Comparison of ENCODE assay signal across 13 cellular contexts in the genomic region with DNA sequence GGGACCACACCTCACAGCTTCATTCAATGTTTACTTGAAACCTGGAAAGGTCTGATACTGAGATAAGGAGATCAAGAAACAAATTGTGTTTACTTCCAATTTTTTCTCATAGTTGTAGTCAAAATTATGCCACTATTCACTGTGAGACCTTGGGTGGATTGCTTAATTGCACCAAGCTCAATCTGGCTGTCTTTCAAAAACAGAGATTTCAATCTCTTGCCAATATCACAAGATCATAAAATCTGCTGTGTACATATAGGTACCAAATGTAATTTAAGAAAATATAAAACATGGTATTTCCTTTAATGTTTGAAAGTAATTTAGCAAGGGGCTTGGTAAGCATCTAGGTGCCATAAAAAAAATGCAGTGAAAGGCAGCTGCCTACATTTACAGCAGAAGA.
DNase-seq lines count a peak whose midpoint lies in the region; TF ChIP-seq lines count a peak whose summit lies in the region.
"Had no signal": no experiment of that assay in that cellular context is flagged by ENCODE, and none has a peak within 500 bp of the region (broad histone marks: within the 10 kb centered on the region; RNA-seq: fewer than 3 reads in every experiment).

No MANE protein-coding gene starts in this region.

- intact Hi-C loops in colonic mucosa (cut with DNase I): no loop called here

- no peaks in the 10 kb centered on the region for H3K9me3 ChIP-seq in colonic mucosa
- H3K9me3 ChIP-seq in mucosa of rectum (ENCODE audit: control insufficient read depth in 2 of 2, low read length in 2 of 2): no peaks in the 10 kb centered on the region
- H3K9me3 ChIP-seq: BE2C had no signal

- H3K9ac ChIP-seq in colonic mucosa (ENCODE audit: low read depth in 2 of 2, low read length in 2 of 2) (no peak overlapping the region), mucosa of rectum (ENCODE audit: low read depth in 1 of 2, low read length in 2 of 2) (no peak overlapping the region)

- DNase-seq in LNCaP clone FGC (ENCODE audit: low read depth): peak; percentile 70
- DNase-seq in colonic mucosa: no peak
- no peak for DNase-seq in D341Med (ENCODE audit: low spot score)
- no peak for DNase-seq in kidney glomerular epithelial cell (lab: John Stamatoyannopoulos, UW)
- DNase-seq in effector CD4-positive, alpha-beta T cell: no peak
- DNase-seq: BE2C; CD8-positive, alpha-beta T cell; COR-L47; DMS53; GF-D8; IMR-90 had no signal

- H3K36me3 ChIP-seq in colonic mucosa (no peaks in the 10 kb centered on the region), mucosa of rectum (ENCODE audit: control insufficient read depth in 2 of 2, insufficient read depth in 2 of 2, low read length in 2 of 2) (no peaks in the 10 kb centered on the region)
- H3K36me3 ChIP-seq: BE2C had no signal

- H3K4me3 ChIP-seq in LNCaP clone FGC (ENCODE audit: low read depth, low read length) (no peak overlapping the region), colonic mucosa (no peak overlapping the region), mucosa of rectum (ENCODE audit: low read length in 2 of 2) (peak overlapping the region in 1 of 2 donors; percentile 57)

- H3K27ac ChIP-seq in C4-2B (peak overlapping the region; percentile 91; the same call in 1 of the 2 replicates), colonic mucosa (peak overlapping the region; percentile 69), mucosa of rectum (ENCODE audit: low read depth in 2 of 2, low read length in 2 of 2) (peak overlapping the region; percentile 7 to 59)

- H3K27me3 ChIP-seq in colonic mucosa (no peaks in the 10 kb centered on the region), mucosa of rectum (ENCODE audit: control insufficient read depth in 2 of 2, insufficient read depth in 2 of 2, low read length in 2 of 2) (no peaks in the 10 kb centered on the region)
- H3K27me3 ChIP-seq: BE2C had no signal

- no peak for TF ChIP-seq CTCF in C4-2B (conservative IDR thresholded peaks at IDR 0.05)
- TF ChIP-seq CTCF in LNCaP clone FGC (IDR thresholded peaks at IDR 0.05; ENCODE audit: control insufficient read depth, extremely low read depth, insufficient read depth): no peak
- TF ChIP-seq CTCF in colonic mucosa (IDR thresholded peaks at IDR 0.05): no peak

- H3K4me1 ChIP-seq in colonic mucosa: peaks cover 9% of the 10 kb centered on the region
- peaks cover 19 to 25% of the 10 kb centered on the region in 2 donors for H3K4me1 ChIP-seq in mucosa of rectum (ENCODE audit: control insufficient read depth in 2 of 2, insufficient read depth in 2 of 2, low read length in 2 of 2)
- H3K4me1 ChIP-seq: BE2C had no signal

Comparison
In these comparisons a context has a peak if more than half of its experiments do, and no peak if none do; other contexts are left out.
1. H3K27ac ChIP-seq: peak in every context shown above with its lines; median percentile 91 in C4-2B; 69 in colonic mucosa; 33 in mucosa of rectum.